Comparison of ENCODE assay signal across 20 cellular contexts in genomic region chr13:56586966-56587365, GRCh38.
DNase-seq lines count a peak whose midpoint lies in the region; ATAC-seq and TF ChIP-seq lines count a peak whose summit lies in the region.
"Had no signal": no experiment of that assay in that cellular context is flagged by ENCODE, and none has a peak within 500 bp of the region (broad histone marks: within the 10 kb centered on the region; RNA-seq: fewer than 3 reads in every experiment).

No MANE protein-coding gene starts in this region.

- TF ChIP-seq POLR2A in esophagus squamous epithelium (IDR thresholded peaks at IDR 0.05) (no peak), gastrocnemius medialis (IDR thresholded peaks at IDR 0.05) (no peak), Peyer's patch (IDR thresholded peaks at IDR 0.05) (no peak)

- H3K23ac ChIP-seq in neuronal stem cell (ENCODE audit: low read depth, low read length, poor library complexity), result no peak overlapping the region

- in situ Hi-C loops in gastrocnemius medialis (cut with MboI; ENCODE audit: low sequenced_read_pairs in 4 of 4), result no loop called here

- H3K36me3 ChIP-seq in esophagus squamous epithelium (no peaks in the 10 kb centered on the region), gastrocnemius medialis (no peaks in the 10 kb centered on the region), neuronal stem cell (replicated peaks in 1 of 2; ENCODE audit: control insufficient read depth in 2 of 2, insufficient read depth in 2 of 2, low read length in 2 of 2) (no peaks in the 10 kb centered on the region), Peyer's patch (no peaks in the 10 kb centered on the region)
- H3K36me3 ChIP-seq: BLaER1 had no signal

- no peak overlapping the region for H3K4ac ChIP-seq in neuronal stem cell (ENCODE audit: low read length)

- H3K9ac ChIP-seq in neuronal stem cell (ENCODE audit: low read depth, low read length, poor library complexity), result no peak overlapping the region
- H3K9ac ChIP-seq: BLaER1 had no signal

- H3K14ac ChIP-seq in neuronal stem cell (ENCODE audit: low read length), result no peak overlapping the region

- ATAC-seq in gastrocnemius medialis, result no peak
- ATAC-seq: A549, HCT116 had no signal

- H2BK15ac ChIP-seq in neuronal stem cell (ENCODE audit: low read length), result no peak overlapping the region

- TF ChIP-seq CTCF in epithelial cell of proximal tubule (conservative IDR thresholded peaks at IDR 0.05; ENCODE audit: low read depth, low read length) (no peak), esophagus squamous epithelium (IDR thresholded peaks at IDR 0.05) (no peak), gastrocnemius medialis (IDR thresholded peaks at IDR 0.05 in 4 of 5, conservative IDR thresholded peaks at IDR 0.05 in 1 of 5) (no peak), Peyer's patch (IDR thresholded peaks at IDR 0.05) (no peak)

- H3K18ac ChIP-seq in neuronal stem cell (ENCODE audit: low read length), result no peak overlapping the region

- H2AFZ ChIP-seq in neuronal stem cell (ENCODE audit: low read length), result no peak overlapping the region

- no peak overlapping the region for H4K91ac ChIP-seq in neuronal stem cell (ENCODE audit: low read depth, low read length, poor library complexity)

- H4K8ac ChIP-seq in neuronal stem cell (ENCODE audit: low read depth, low read length), result no peak overlapping the region

- H3K27ac ChIP-seq in esophagus squamous epithelium (no peak overlapping the region), gastrocnemius medialis (no peak overlapping the region), neuronal stem cell (replicated peaks; ENCODE audit: low read length) (no peak overlapping the region), Peyer's patch (no peak overlapping the region)
- H3K27ac ChIP-seq: 22Rv1, A549, BLaER1 had no signal

- no peak overlapping the region for H2BK120ac ChIP-seq in neuronal stem cell (ENCODE audit: low read depth, low read length)

- H2BK12ac ChIP-seq in neuronal stem cell (ENCODE audit: low read length), result no peak overlapping the region

- DNase-seq in NCI-H82 (lab: John Stamatoyannopoulos, UW), result peak; percentile 39
- DNase-seq in NCI-H82 treated with DMSO at 0.1 percent for 48 hours (lab: John Stamatoyannopoulos, UW; ENCODE audit: unreplicated experiment), result no peak
- DNase-seq in NCI-H524 (lab: John Stamatoyannopoulos, UW), result peak; percentile 35 to 72
- DNase-seq in epithelial cell of proximal tubule (ENCODE audit: low read depth), result peak; percentile 71
- DNase-seq in esophagus squamous epithelium (lab: John Stamatoyannopoulos, UW), result no peak
- DNase-seq in gastrocnemius medialis, result no peak
- DNase-seq in neuronal stem cell (ENCODE audit: low spot score), result no peak
- no peak for DNase-seq in Peyer's patch
- DNase-seq: CD4-positive, alpha-beta memory T cell; DMS153; DMS79; GDM1; GOT3; H7; HFFc6; IMR-90 had no signal

- no peak overlapping the region for H3K4me2 ChIP-seq in neuronal stem cell (ENCODE audit: insufficient read depth, low read length, poor library complexity, severe bottlenecking)
- H3K4me2 ChIP-seq: A549, BLaER1 had no signal

- no peaks in the 10 kb centered on the region for H3K79me1 ChIP-seq in neuronal stem cell (ENCODE audit: low read depth, low read length)

- intact Hi-C loops in esophagus squamous epithelium (cut with DNase I), result no loop called here
- intact Hi-C loops in gastrocnemius medialis (cut with DNase I; ENCODE audit: low total_unique reads), result no loop called here

- H3K4me1 ChIP-seq in esophagus squamous epithelium, result no peaks in the 10 kb centered on the region
- H3K4me1 ChIP-seq in gastrocnemius medialis, result no peaks in the 10 kb centered on the region
- H3K4me1 ChIP-seq in neuronal stem cell (ENCODE audit: control insufficient read depth in 2 of 2, insufficient read depth in 1 of 2, low read depth in 1 of 2, low read length in 2 of 2), result no peaks in the 10 kb centered on the region
- no peaks in the 10 kb centered on the region for H3K4me1 ChIP-seq in Peyer's patch
- H3K4me1 ChIP-seq: A549, BLaER1 had no signal

- H2AK5ac ChIP-seq in neuronal stem cell (ENCODE audit: low read depth, low read length), result no peak overlapping the region

- WGBS in esophagus squamous epithelium, 2 donors, result 24 to 54% methylated on average over 1 of the region's 1 CpG
- no CpG with 5 or more reads among the region's 1 CpG for WGBS in neuronal stem cell (ENCODE audit: extremely low coverage in 2 of 2, insufficient read length in 2 of 2, insufficient replicate concordance in 1 of 2), 2 donors

- H3K27me3 ChIP-seq in esophagus squamous epithelium, result no peaks in the 10 kb centered on the region
- H3K27me3 ChIP-seq in gastrocnemius medialis, result no peaks in the 10 kb centered on the region
- no peaks in the 10 kb centered on the region for H3K27me3 ChIP-seq in neuronal stem cell (ENCODE audit: control insufficient read depth in 3 of 3, insufficient read depth in 3 of 3, low read depth in 1 of 3, low read length in 3 of 3)
- no peaks in the 10 kb centered on the region for H3K27me3 ChIP-seq in Peyer's patch
- H3K27me3 ChIP-seq: BLaER1 had no signal

- H3K4me3 ChIP-seq in epithelial cell of proximal tubule (ENCODE audit: low read depth, low read length), result no peak overlapping the region
- H3K4me3 ChIP-seq in esophagus squamous epithelium, result no peak overlapping the region
- no peak overlapping the region for H3K4me3 ChIP-seq in gastrocnemius medialis
- H3K4me3 ChIP-seq in neuronal stem cell (ENCODE audit: low read length in 2 of 2), result no peak overlapping the region
- no peak overlapping the region for H3K4me3 ChIP-seq in Peyer's patch
- H3K4me3 ChIP-seq: A549, BLaER1 had no signal

- H2BK5ac ChIP-seq in neuronal stem cell (ENCODE audit: low read length), result no peak overlapping the region

- peaks cover 0 to 9% (median 5%) of the 10 kb centered on the region in 3 donors for H3K9me3 ChIP-seq in esophagus squamous epithelium
- no peaks in the 10 kb centered on the region for H3K9me3 ChIP-seq in gastrocnemius medialis
- H3K9me3 ChIP-seq in neuronal stem cell (replicated peaks in 1 of 2; ENCODE audit: control insufficient read depth in 2 of 2, insufficient read depth in 1 of 2, low read depth in 1 of 2, low read length in 2 of 2), result no peaks in the 10 kb centered on the region
- H3K9me3 ChIP-seq in Peyer's patch, result no peaks in the 10 kb centered on the region
- H3K9me3 ChIP-seq: A549, BLaER1 had no signal

Comparison
In these comparisons a context has a peak if more than half of its experiments do, and no peak if none do; other contexts are left out.
1. DNase-seq: peak in NCI-H82 (single experiment), NCI-H524 (2 of 2) and epithelial cell of proximal tubule (single experiment); none in NCI-H82 treated with DMSO at 0.1 percent for 48 hours (single experiment), esophagus squamous epithelium (single experiment), gastrocnemius medialis (0 of 2), neuronal stem cell (single experiment) and Peyer's patch (0 of 3).